ENCODE assay signal across 1 cellular context in genomic region chr19:51246153-51246552, GRCh38.
TF ChIP-seq lines count a peak whose summit lies in the region.

No MANE protein-coding gene starts in this region.

TF ChIP-seq in K562, 482 proteins besides CTCF, POLR2A, EP300 and RAD21 (continues in another document):
- TF ChIP-seq, protein P1, sequence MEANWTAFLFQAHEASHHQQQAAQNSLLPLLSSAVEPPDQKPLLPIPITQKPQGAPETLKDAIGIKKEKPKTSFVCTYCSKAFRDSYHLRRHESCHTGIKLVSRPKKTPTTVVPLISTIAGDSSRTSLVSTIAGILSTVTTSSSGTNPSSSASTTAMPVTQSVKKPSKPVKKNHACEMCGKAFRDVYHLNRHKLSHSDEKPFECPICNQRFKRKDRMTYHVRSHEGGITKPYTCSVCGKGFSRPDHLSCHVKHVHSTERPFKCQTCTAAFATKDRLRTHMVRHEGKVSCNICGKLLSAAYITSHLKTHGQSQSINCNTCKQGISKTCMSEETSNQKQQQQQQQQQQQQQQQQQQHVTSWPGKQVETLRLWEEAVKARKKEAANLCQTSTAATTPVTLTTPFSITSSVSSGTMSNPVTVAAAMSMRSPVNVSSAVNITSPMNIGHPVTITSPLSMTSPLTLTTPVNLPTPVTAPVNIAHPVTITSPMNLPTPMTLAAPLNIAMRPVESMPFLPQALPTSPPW (CRISPR knock-in tag; IDR thresholded peaks at IDR 0.05), result 0 out of 2 replicates have a peak, but pooled peaks have one; percentile 24
- TF ChIP-seq SIN3A (IDR thresholded peaks at IDR 0.05; ENCODE audit: borderline replicate concordance in 2 of 2, control insufficient read depth in 1 of 2, low read depth in 2 of 2, low read length in 2 of 2) (no peak), ZNF184 (CRISPR knock-in tag; IDR thresholded peaks at IDR 0.05) (no peak), DPF2 (IDR thresholded peaks at IDR 0.05) (peak; percentile 76; the same call in 1 of the 2 replicates), FOXK2 (conservative IDR thresholded peaks at IDR 0.05 in 1 of 2, IDR thresholded peaks at IDR 0.05 in 1 of 2; ENCODE audit: low read depth in 2 of 2) (0 out of 4 replicates have a peak, but pooled peaks of 1 of the 2 experiments have one; percentile 15), JUN (IDR thresholded peaks at IDR 0.05; ENCODE audit: borderline replicate concordance, low read depth, low read length) (no peak), JUN (CRISPR knock-in tag; IDR thresholded peaks at IDR 0.05; ENCODE audit: borderline replicate concordance) (no peak), CEBPB (tag; IDR thresholded peaks at IDR 0.05) (peak; percentile 50), ETV6 (IDR thresholded peaks at IDR 0.05; ENCODE audit: borderline replicate concordance in 1 of 2, low read depth in 2 of 2, low read length in 1 of 2) (peak in 1 of 2 experiments; percentile 68; a peak in 1 of 4 replicates), ETV6 (CRISPR knock-in tag; IDR thresholded peaks at IDR 0.05; ENCODE audit: borderline replicate concordance) (no peak), KAT2B (IDR thresholded peaks at IDR 0.05; ENCODE audit: low read depth, low read length) (no peak), ZNF140 (CRISPR knock-in tag; IDR thresholded peaks at IDR 0.05) (no peak), KDM1A (IDR thresholded peaks at IDR 0.05) (0 out of 4 replicates have a peak, but pooled peaks have one; percentile 32 to 35), ZNF316 (IDR thresholded peaks at IDR 0.05) (peak; percentile 92), TRIM24 (IDR thresholded peaks at IDR 0.05) (peak in 1 of 2 experiments; percentile 51; a peak in 1 of 4 replicates), FOSL1 (tag; conservative IDR thresholded peaks at IDR 0.05) (peak; percentile 27; the same call in 1 of the 2 replicates), CBFA2T2 (conservative IDR thresholded peaks at IDR 0.05) (peak; percentile 46; the same call in 1 of the 2 replicates), ZNF589 (CRISPR knock-in tag; IDR thresholded peaks at IDR 0.05; ENCODE audit: low read depth) (0 out of 2 replicates have a peak, but pooled peaks have one; percentile 18), MNT (conservative IDR thresholded peaks at IDR 0.05) (0 out of 4 replicates have a peak, but pooled peaks of 1 of the 2 experiments have one; percentile 17), C11orf30 (IDR thresholded peaks at IDR 0.05; ENCODE audit: low read depth) (peak; percentile 91), CTBP1 (IDR thresholded peaks at IDR 0.05; ENCODE audit: borderline replicate concordance) (0 out of 2 replicates have a peak, but pooled peaks have one; percentile 28), SRSF7 (optimal IDR thresholded peaks at IDR 0.05; ENCODE audit: low read depth, low read length) (no peak), SMARCA4 (IDR thresholded peaks at IDR 0.05) (peak; percentile 79), MAFG (tag; conservative IDR thresholded peaks at IDR 0.05) (peak; percentile 62), NRF1 (conservative IDR thresholded peaks at IDR 0.05 in 1 of 2, IDR thresholded peaks at IDR 0.05 in 1 of 2) (peak; percentile 53 to 68; a peak in 3 of 4 replicates), GABPA (tag; conservative IDR thresholded peaks at IDR 0.05; ENCODE audit: low read depth) (no peak; the same call in 1 of the 2 replicates), NFE2 (IDR thresholded peaks at IDR 0.05; ENCODE audit: low read depth) (peak; percentile 95), SOX6 (IDR thresholded peaks at IDR 0.05) (peak; percentile 67), CBFA2T3 (IDR thresholded peaks at IDR 0.05) (peak; percentile 76), CEBPG (CRISPR knock-in tag; IDR thresholded peaks at IDR 0.05) (no peak), CEBPG (tag; conservative IDR thresholded peaks at IDR 0.05 in 1 of 2, IDR thresholded peaks at IDR 0.05 in 1 of 2) (peak in 1 of 2 experiments; percentile 35; a peak in 1 of 4 replicates), RBM39 (optimal IDR thresholded peaks at IDR 0.05; ENCODE audit: low read depth, low read length) (no peak), YY1 (IDR thresholded peaks at IDR 0.05; ENCODE audit: borderline replicate concordance in 1 of 3, control insufficient read depth in 1 of 3, extremely low read depth in 1 of 3, insufficient read depth in 3 of 3, insufficient read length in 1 of 3, insufficient replicate concordance in 2 of 3, low read depth in 1 of 3, low read length in 2 of 3) (peak in 1 of 3 experiments; percentile 9), TEAD4 (IDR thresholded peaks at IDR 0.05; ENCODE audit: low read length) (peak; percentile 63), TEAD4 (CRISPR knock-in tag; IDR thresholded peaks at IDR 0.05; ENCODE audit: borderline replicate concordance) (no peak), TEAD2 (tag; IDR thresholded peaks at IDR 0.05) (no peak), NBN (IDR thresholded peaks at IDR 0.05; ENCODE audit: low read depth) (peak; percentile 54; the same call in 1 of the 2 replicates), E2F3 (CRISPR knock-in tag; IDR thresholded peaks at IDR 0.05) (no peak), RB1 (IDR thresholded peaks at IDR 0.05; ENCODE audit: low read depth) (0 out of 2 replicates have a peak, but pooled peaks have one; percentile 12), ATF7 (IDR thresholded peaks at IDR 0.05) (0 out of 2 replicates have a peak, but pooled peaks have one; percentile 22), NR4A1 (CRISPR knock-in tag; IDR thresholded peaks at IDR 0.05) (no peak), NR4A1 (tag; IDR thresholded peaks at IDR 0.05) (no peak), ZNF77 (CRISPR knock-in tag; IDR thresholded peaks at IDR 0.05) (no peak), HNRNPH1 (optimal IDR thresholded peaks at IDR 0.05; ENCODE audit: low read depth, low read length) (no peak), TCF3 (CRISPR knock-in tag; IDR thresholded peaks at IDR 0.05) (peak; percentile 48; the same call in 1 of the 2 replicates), HMBOX1 (IDR thresholded peaks at IDR 0.05) (peak; percentile 53; the same call in 1 of the 2 replicates), MAFF (IDR thresholded peaks at IDR 0.05; ENCODE audit: low read length) (peak; percentile 79), RCOR1 (IDR thresholded peaks at IDR 0.05; ENCODE audit: borderline replicate concordance in 1 of 2, low read depth in 2 of 2, low read length in 2 of 2) (peak in 1 of 2 experiments; percentile 57; a peak in 1 of 4 replicates), MAFK (IDR thresholded peaks at IDR 0.05; ENCODE audit: low read length) (peak; percentile 78), ILF3 (IDR thresholded peaks at IDR 0.05; ENCODE audit: borderline replicate concordance) (no peak), ARID1B (IDR thresholded peaks at IDR 0.05) (peak; percentile 70), TRIM28 (IDR thresholded peaks at IDR 0.05) (peak; percentile 48; the same call in 1 of the 2 replicates), HDAC2 (IDR thresholded peaks at IDR 0.05) (0 out of 2 replicates have a peak, but pooled peaks have one; percentile 41), ZBTB9 (CRISPR knock-in tag; IDR thresholded peaks at IDR 0.05) (no peak), ZNF174 (CRISPR knock-in tag; IDR thresholded peaks at IDR 0.05) (no peak), TAL1 (IDR thresholded peaks at IDR 0.05) (0 out of 2 replicates have a peak, but pooled peaks have one; percentile 38), NELFE (IDR thresholded peaks at IDR 0.05; ENCODE audit: insufficient read depth, insufficient read length) (no peak), L3MBTL2 (IDR thresholded peaks at IDR 0.05) (peak; percentile 24; the same call in 1 of the 2 replicates)
- TF ChIP-seq, protein P2, sequence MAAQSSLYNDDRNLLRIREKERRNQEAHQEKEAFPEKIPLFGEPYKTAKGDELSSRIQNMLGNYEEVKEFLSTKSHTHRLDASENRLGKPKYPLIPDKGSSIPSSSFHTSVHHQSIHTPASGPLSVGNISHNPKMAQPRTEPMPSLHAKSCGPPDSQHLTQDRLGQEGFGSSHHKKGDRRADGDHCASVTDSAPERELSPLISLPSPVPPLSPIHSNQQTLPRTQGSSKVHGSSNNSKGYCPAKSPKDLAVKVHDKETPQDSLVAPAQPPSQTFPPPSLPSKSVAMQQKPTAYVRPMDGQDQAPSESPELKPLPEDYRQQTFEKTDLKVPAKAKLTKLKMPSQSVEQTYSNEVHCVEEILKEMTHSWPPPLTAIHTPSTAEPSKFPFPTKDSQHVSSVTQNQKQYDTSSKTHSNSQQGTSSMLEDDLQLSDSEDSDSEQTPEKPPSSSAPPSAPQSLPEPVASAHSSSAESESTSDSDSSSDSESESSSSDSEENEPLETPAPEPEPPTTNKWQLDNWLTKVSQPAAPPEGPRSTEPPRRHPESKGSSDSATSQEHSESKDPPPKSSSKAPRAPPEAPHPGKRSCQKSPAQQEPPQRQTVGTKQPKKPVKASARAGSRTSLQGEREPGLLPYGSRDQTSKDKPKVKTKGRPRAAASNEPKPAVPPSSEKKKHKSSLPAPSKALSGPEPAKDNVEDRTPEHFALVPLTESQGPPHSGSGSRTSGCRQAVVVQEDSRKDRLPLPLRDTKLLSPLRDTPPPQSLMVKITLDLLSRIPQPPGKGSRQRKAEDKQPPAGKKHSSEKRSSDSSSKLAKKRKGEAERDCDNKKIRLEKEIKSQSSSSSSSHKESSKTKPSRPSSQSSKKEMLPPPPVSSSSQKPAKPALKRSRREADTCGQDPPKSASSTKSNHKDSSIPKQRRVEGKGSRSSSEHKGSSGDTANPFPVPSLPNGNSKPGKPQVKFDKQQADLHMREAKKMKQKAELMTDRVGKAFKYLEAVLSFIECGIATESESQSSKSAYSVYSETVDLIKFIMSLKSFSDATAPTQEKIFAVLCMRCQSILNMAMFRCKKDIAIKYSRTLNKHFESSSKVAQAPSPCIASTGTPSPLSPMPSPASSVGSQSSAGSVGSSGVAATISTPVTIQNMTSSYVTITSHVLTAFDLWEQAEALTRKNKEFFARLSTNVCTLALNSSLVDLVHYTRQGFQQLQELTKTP (IDR thresholded peaks at IDR 0.05; ENCODE audit: low read depth in 1 of 2, partially characterized antibody in 2 of 2), result peak in 1 of 2 experiments; percentile 97
- TF ChIP-seq, protein P3, sequence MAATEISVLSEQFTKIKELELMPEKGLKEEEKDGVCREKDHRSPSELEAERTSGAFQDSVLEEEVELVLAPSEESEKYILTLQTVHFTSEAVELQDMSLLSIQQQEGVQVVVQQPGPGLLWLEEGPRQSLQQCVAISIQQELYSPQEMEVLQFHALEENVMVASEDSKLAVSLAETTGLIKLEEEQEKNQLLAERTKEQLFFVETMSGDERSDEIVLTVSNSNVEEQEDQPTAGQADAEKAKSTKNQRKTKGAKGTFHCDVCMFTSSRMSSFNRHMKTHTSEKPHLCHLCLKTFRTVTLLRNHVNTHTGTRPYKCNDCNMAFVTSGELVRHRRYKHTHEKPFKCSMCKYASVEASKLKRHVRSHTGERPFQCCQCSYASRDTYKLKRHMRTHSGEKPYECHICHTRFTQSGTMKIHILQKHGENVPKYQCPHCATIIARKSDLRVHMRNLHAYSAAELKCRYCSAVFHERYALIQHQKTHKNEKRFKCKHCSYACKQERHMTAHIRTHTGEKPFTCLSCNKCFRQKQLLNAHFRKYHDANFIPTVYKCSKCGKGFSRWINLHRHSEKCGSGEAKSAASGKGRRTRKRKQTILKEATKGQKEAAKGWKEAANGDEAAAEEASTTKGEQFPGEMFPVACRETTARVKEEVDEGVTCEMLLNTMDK (IDR thresholded peaks at IDR 0.05; ENCODE audit: borderline replicate concordance, insufficient read depth, low read depth, low read length, poor library complexity, severe bottlenecking), result no peak
- TF ChIP-seq, protein P4, sequence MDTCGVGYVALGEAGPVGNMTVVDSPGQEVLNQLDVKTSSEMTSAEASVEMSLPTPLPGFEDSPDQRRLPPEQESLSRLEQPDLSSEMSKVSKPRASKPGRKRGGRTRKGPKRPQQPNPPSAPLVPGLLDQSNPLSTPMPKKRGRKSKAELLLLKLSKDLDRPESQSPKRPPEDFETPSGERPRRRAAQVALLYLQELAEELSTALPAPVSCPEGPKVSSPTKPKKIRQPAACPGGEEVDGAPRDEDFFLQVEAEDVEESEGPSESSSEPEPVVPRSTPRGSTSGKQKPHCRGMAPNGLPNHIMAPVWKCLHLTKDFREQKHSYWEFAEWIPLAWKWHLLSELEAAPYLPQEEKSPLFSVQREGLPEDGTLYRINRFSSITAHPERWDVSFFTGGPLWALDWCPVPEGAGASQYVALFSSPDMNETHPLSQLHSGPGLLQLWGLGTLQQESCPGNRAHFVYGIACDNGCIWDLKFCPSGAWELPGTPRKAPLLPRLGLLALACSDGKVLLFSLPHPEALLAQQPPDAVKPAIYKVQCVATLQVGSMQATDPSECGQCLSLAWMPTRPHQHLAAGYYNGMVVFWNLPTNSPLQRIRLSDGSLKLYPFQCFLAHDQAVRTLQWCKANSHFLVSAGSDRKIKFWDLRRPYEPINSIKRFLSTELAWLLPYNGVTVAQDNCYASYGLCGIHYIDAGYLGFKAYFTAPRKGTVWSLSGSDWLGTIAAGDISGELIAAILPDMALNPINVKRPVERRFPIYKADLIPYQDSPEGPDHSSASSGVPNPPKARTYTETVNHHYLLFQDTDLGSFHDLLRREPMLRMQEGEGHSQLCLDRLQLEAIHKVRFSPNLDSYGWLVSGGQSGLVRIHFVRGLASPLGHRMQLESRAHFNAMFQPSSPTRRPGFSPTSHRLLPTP (IDR thresholded peaks at IDR 0.05; ENCODE audit: borderline replicate concordance, extremely low read depth, insufficient read length), result no peak
